In the genomic region with DNA sequence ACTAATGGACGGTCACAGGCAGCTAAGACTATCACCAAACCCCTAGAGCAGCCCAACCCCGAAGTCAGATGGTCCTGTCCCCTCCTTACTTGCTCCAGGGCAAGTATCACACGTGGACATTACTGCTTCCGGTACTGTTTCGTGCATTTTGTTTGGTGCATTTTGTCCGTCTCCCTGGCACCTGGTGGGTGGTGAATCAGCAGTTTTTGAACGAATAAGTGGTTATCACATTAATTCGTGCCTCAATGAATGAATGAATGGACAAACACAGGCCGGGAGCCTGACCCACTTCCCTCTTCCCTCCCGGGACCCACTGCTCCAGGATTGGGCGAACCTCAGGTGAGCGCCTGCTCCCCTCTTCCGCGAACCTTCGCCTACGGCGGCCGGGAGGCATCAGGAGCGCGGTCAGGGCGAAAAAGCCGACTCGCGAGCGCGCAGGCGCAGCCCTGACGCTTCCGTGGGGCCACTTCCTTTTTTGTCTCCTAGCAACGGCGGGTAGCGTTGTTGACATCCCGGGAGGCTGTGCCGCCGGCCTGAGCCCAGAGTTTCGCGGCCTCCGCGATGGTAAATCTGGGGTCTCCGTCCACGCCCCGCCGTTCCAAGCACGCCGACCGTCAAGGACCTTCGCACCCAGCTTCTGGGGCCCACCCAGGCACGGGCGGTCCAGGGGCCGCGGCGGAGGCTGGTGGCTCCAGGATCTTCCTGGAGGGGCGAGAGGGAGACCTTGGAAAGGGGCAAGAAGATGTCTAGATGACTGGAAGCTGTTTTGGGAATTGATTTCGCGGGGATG, we compare ENCODE assay signal across 8 cellular contexts. TPM values are rescaled to one million over a fixed set of nuclear protein-coding genes. Genes with fewer than 3 reads are reported as not detected.
DNase-seq lines count a peak whose midpoint lies in the region; ATAC-seq, FAIRE-seq and TF ChIP-seq lines count a peak whose summit lies in the region.

TSS of gene DYNLRB2 (plus strand) at position 478 of the 790 bp plus-strand sequence. CDS start at position 562, 84 bp downstream.

- peak within 1 kb of the TSS; percentile 51 to 89 (median 60) for H3K4me3 ChIP-seq in spleen

- H3K36me3 ChIP-seq in spleen, result no peaks in the 10 kb centered on the region

- TF ChIP-seq POLR2A in GM18505 (IDR thresholded peaks at IDR 0.05; ENCODE audit: borderline replicate concordance, extremely low read depth, insufficient read depth, insufficient read length), result peak; percentile 88
- no peak for TF ChIP-seq POLR2A in spleen (IDR thresholded peaks at IDR 0.05)

- peak within 1 kb of the TSS; percentile 22 to 90 (median 76) for H3K27ac ChIP-seq in spleen

- FAIRE-seq in islet of Langerhans (lab: Jason Lieb, UNC), result peak; percentile 95

- 2 to 5% (median 3%) methylated on average over 32 to 55 of the region's 55 CpGs for WGBS in spleen, 5 donors

- peaks cover 0 to 17% (median 12%) of the 10 kb centered on the region in 6 donors for H3K4me1 ChIP-seq in spleen

- peak; percentile 56 to 82 for DNase-seq in NCI-H2081 (lab: John Stamatoyannopoulos, UW)
- peak; percentile 93 for DNase-seq in activated CD4-positive, CD25-positive, alpha-beta regulatory T cell treated with anti-CD3 and anti-CD28 coated beads, Interleukin-2, amount 50 U/mL, for 72 hours
- peak; percentile 54 to 76 for DNase-seq in cerebellar nuclear complex (lab: John Stamatoyannopoulos, UW)
- DNase-seq in spleen, result peak; percentile 98
- no peak for DNase-seq in KBM-7

- in situ Hi-C loops in KBM-7 (cut with MboI; ENCODE audit: low pct_unique_long_range_greater_than_20kb, low sequenced_read_pairs), result loop anchor here (25.0 kb wide), 1 partner anchor 297 kb away; no protein-coding TSS in a partner anchor

- no peaks in the 10 kb centered on the region for H3K9me3 ChIP-seq in spleen

- intact Hi-C loops in spleen (cut with DNase I; ENCODE audit: low total_unique reads), result no loop called here

- ATAC-seq in GM18505 (IDR thresholded peaks at IDR 0.05; ENCODE audit: unreplicated experiment), result peak; percentile 96
- peak; percentile 97 for ATAC-seq in HG02943 (IDR thresholded peaks at IDR 0.05; ENCODE audit: low read depth, unreplicated experiment)

- peak in 1 of 11 experiments; percentile 8 for TF ChIP-seq CTCF in spleen (IDR thresholded peaks at IDR 0.05 in 8 of 11, conservative IDR thresholded peaks at IDR 0.05 in 3 of 11)

- H3K27me3 ChIP-seq in spleen (replicated peaks in 1 of 7), result peaks cover 0 to 5% (median 0%) of the 10 kb centered on the region in 7 donors

RNA-seq across cellular contexts. Expression of gene DYNLRB2, which starts in this region (rescaled TPM):
- total RNA-seq in spleen, result 1 to 10 TPM in 2 of 7 donors, not detected in 5; 2.9 to 5.9 TPM
- polyA plus RNA-seq in spleen, result 1 to 10 TPM in 1 of 3 donors, under 1 TPM in 2; 0.35 to 1.1 (median 0.50) TPM
